In the genomic region with DNA sequence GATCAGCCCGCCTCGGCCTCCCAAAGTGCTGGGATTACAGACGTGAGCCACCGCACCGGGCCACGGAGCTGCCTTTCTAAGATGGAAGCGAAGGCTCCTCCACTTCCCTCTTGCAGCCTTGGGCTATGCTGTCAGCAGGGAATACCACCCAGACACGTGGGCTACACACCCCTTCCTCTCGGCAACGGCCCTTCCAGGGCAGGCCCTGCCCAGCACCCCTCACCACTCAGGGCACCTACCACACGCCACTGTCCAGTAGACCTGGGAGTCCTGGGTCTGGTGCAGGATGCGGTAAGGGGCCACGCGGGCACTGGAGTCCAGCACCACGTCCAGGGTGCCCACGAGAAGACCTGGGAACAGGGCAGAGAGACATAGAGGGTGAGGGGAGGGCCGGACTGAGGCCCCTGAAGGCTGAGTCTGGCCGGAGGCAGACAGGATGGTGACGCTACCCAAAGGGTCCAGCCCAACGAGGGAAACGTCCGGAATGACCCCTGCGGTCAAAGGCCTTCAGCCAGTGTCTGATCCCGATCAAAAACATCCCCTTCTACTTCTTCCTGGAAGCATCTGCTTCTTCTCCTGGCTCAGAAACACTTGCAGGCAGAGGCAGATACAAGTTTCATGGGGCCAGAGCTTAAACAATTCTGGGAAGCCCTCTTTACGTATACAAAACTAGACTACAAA, we compare ENCODE assay signal across 19 cellular contexts. TPM values are rescaled to one million over a fixed set of nuclear protein-coding genes. Genes with fewer than 3 reads are reported as not detected.
A peak's percentile ranks its signal among the peaks of the same experiment; 100 is the strongest.
DNase-seq lines count a peak whose midpoint lies in the region; TF ChIP-seq lines count a peak whose summit lies in the region.
"Had no signal": no experiment of that assay in that cellular context is flagged by ENCODE, and none has a peak within 500 bp of the region (broad histone marks: within the 10 kb centered on the region; RNA-seq: fewer than 3 reads in every experiment).

No MANE protein-coding gene starts in this region.

- peaks cover 10% of the 10 kb centered on the region for H3K79me1 ChIP-seq in neuronal stem cell (ENCODE audit: low read depth, low read length)

- peak overlapping the region; percentile 50 for H3K27ac Mint-ChIP-seq in activated T-cell treated with anti-CD3 and anti-CD28 coated beads, Interleukin-2, amount 50 U/mL, for 24 hours
- H3K27ac Mint-ChIP-seq in endothelial cell (ENCODE audit: unreplicated experiment), result no peak overlapping the region
- H3K27ac Mint-ChIP-seq in CD4-positive, alpha-beta memory T cell, result peak overlapping the region in 1 of 7 donors; percentile 36

- H3K4ac ChIP-seq in neuronal stem cell (ENCODE audit: low read length), result no peak overlapping the region

- no peaks in the 10 kb centered on the region for H3K36me3 ChIP-seq in Loucy (ENCODE audit: insufficient read depth, low read length)
- H3K36me3 ChIP-seq in neuronal stem cell (replicated peaks in 1 of 2; ENCODE audit: control insufficient read depth in 2 of 2, insufficient read depth in 2 of 2, low read length in 2 of 2), result peaks cover 22 to 62% of the 10 kb centered on the region in 2 donors
- no peaks in the 10 kb centered on the region; the same call in 1 of the 2 replicates for H3K36me3 ChIP-seq in SJCRH30
- H3K36me3 ChIP-seq in CD4-positive, alpha-beta memory T cell (ENCODE audit: insufficient read depth, low read length), result peaks cover 4% of the 10 kb centered on the region
- H3K36me3 ChIP-seq: BE2C had no signal

- H3K9me3 Mint-ChIP-seq in activated T-cell treated with anti-CD3 and anti-CD28 coated beads, Interleukin-2, amount 50 U/mL, for 24 hours, result no peaks in the 10 kb centered on the region
- no peaks in the 10 kb centered on the region for H3K9me3 Mint-ChIP-seq in endothelial cell (ENCODE audit: unreplicated experiment)
- no peaks in the 10 kb centered on the region for H3K9me3 Mint-ChIP-seq in CD4-positive, alpha-beta memory T cell
- H3K9me3 Mint-ChIP-seq: H9 had no signal

- H4K8ac ChIP-seq in neuronal stem cell (ENCODE audit: low read depth, low read length), result no peak overlapping the region

- H3K4me1 Mint-ChIP-seq in activated T-cell treated with anti-CD3 and anti-CD28 coated beads, Interleukin-2, amount 50 U/mL, for 24 hours (ENCODE audit: low read depth), result peaks cover 23% of the 10 kb centered on the region
- peaks cover 10% of the 10 kb centered on the region for H3K4me1 Mint-ChIP-seq in endothelial cell (ENCODE audit: unreplicated experiment)
- H3K4me1 Mint-ChIP-seq in CD4-positive, alpha-beta memory T cell, result peaks cover 7 to 34% (median 12%) of the 10 kb centered on the region in 4 donors

- H3K4me2 ChIP-seq in Loucy (ENCODE audit: low read depth, low read length, poor library complexity, severe bottlenecking), result peak overlapping the region; percentile 81
- H3K4me2 ChIP-seq in neuronal stem cell (ENCODE audit: insufficient read depth, low read length, poor library complexity, severe bottlenecking), result no peak overlapping the region

- CTCF ChIA-PET in CD4-positive, alpha-beta memory T cell (lab: Charles Lee; ENCODE audit: partially characterized antibody), result interaction anchor here (5.8 kb wide), 1 partner anchor 103 kb away, joined by 57 read pairs; no protein-coding TSS in a partner anchor

- H3K4me3 Mint-ChIP-seq in activated T-cell treated with anti-CD3 and anti-CD28 coated beads, Interleukin-2, amount 50 U/mL, for 24 hours, result no peak overlapping the region
- peak overlapping the region; percentile 1 for H3K4me3 Mint-ChIP-seq in endothelial cell (ENCODE audit: unreplicated experiment)
- peak overlapping the region in 2 of 8 donors; percentile 3 to 31 for H3K4me3 Mint-ChIP-seq in CD4-positive, alpha-beta memory T cell
- H3K4me3 Mint-ChIP-seq: H9 had no signal

- peak overlapping the region; percentile 62 for H4K91ac ChIP-seq in neuronal stem cell (ENCODE audit: low read depth, low read length, poor library complexity)

- no CpG with 5 or more reads among the region's 25 CpGs for WGBS in neuronal stem cell (ENCODE audit: extremely low coverage in 2 of 2, insufficient read length in 2 of 2, insufficient replicate concordance in 1 of 2), 2 donors

- no peak overlapping the region for H2BK5ac ChIP-seq in neuronal stem cell (ENCODE audit: low read length)

- no peaks in the 10 kb centered on the region for H4K20me1 ChIP-seq in Loucy (ENCODE audit: insufficient read depth, low read length, poor library complexity, severe bottlenecking)

- no peak overlapping the region for H2AFZ ChIP-seq in Loucy (ENCODE audit: low read length)
- no peak overlapping the region for H2AFZ ChIP-seq in neuronal stem cell (ENCODE audit: low read length)

- H3K9me2 ChIP-seq in Loucy (replicated peaks; ENCODE audit: low read depth, low read length), result no peaks in the 10 kb centered on the region

- H3K27me3 Mint-ChIP-seq in activated T-cell treated with anti-CD3 and anti-CD28 coated beads, Interleukin-2, amount 50 U/mL, for 24 hours, result no peaks in the 10 kb centered on the region
- H3K27me3 Mint-ChIP-seq in endothelial cell (ENCODE audit: unreplicated experiment), result peaks cover 3% of the 10 kb centered on the region
- no peaks in the 10 kb centered on the region for H3K27me3 Mint-ChIP-seq in CD4-positive, alpha-beta memory T cell

- no peaks in the 10 kb centered on the region for H3F3A ChIP-seq in Loucy (ENCODE audit: low read depth)

- POLR2A ChIA-PET in CD4-positive, alpha-beta memory T cell (lab: Charles Lee; ENCODE audit: partially characterized antibody), result interaction anchor here (0.5 kb wide), 1 partner anchor 1284 kb away, joined by 4 read pairs; no protein-coding TSS in a partner anchor

- peaks cover 71% of the 10 kb centered on the region for H3K36me3 Mint-ChIP-seq in activated T-cell treated with anti-CD3 and anti-CD28 coated beads, Interleukin-2, amount 50 U/mL, for 24 hours (ENCODE audit: low read depth)
- peaks cover 22% of the 10 kb centered on the region for H3K36me3 Mint-ChIP-seq in endothelial cell (ENCODE audit: low read depth, unreplicated experiment)
- H3K36me3 Mint-ChIP-seq in CD4-positive, alpha-beta memory T cell, result peaks cover 5 to 35% of the 10 kb centered on the region in 2 donors

- intact Hi-C loops in CD4-positive, alpha-beta memory T cell (cut with micrococcal nuclease), result loop anchor here (5.0 kb wide), 3 partner anchors 168 to 227 kb away; a partner anchor contains a TSS

- H2BK15ac ChIP-seq in neuronal stem cell (ENCODE audit: low read length), result no peak overlapping the region

- peaks cover 28% of the 10 kb centered on the region for H3K79me2 ChIP-seq in Loucy (ENCODE audit: insufficient read depth, low read length)

- H3K9me3 ChIP-seq in Loucy (ENCODE audit: insufficient read depth, low read depth, low read length) (no peaks in the 10 kb centered on the region), neuronal stem cell (replicated peaks in 1 of 2; ENCODE audit: control insufficient read depth in 2 of 2, insufficient read depth in 1 of 2, low read depth in 1 of 2, low read length in 2 of 2) (no peaks in the 10 kb centered on the region), SJCRH30 (replicated peaks) (no peaks in the 10 kb centered on the region)
- H3K9me3 ChIP-seq in CD4-positive, alpha-beta memory T cell (ENCODE audit: control insufficient read depth in 1 of 2, low read length in 2 of 2), result no peaks in the 10 kb centered on the region
- H3K9me3 ChIP-seq: BE2C had no signal

- no peak overlapping the region for H2BK120ac ChIP-seq in neuronal stem cell (ENCODE audit: low read depth, low read length)

- H3K4me1 ChIP-seq in Loucy (ENCODE audit: insufficient read depth, low read length, poor library complexity, severe bottlenecking) (peaks cover 11% of the 10 kb centered on the region), neuronal stem cell (ENCODE audit: control insufficient read depth in 2 of 2, insufficient read depth in 1 of 2, low read depth in 1 of 2, low read length in 2 of 2) (peaks cover 7 to 8% of the 10 kb centered on the region in 2 donors), SJCRH30 (peaks cover 26% of the 10 kb centered on the region)
- H3K4me1 ChIP-seq in CD4-positive, alpha-beta memory T cell (ENCODE audit: insufficient read depth, low read length), result peaks cover 23% of the 10 kb centered on the region

- H3K4me3 ChIP-seq in Loucy (ENCODE audit: low read length, poor library complexity, severe bottlenecking) (no peak overlapping the region), neuronal stem cell (ENCODE audit: low read length in 2 of 2) (no peak overlapping the region), SJCRH30 (no peak overlapping the region)
- H3K4me3 ChIP-seq in CD4-positive, alpha-beta memory T cell (ENCODE audit: low read length in 2 of 2), result no peak overlapping the region

- TF ChIP-seq CTCF in Loucy (conservative IDR thresholded peaks at IDR 0.05; ENCODE audit: low read length), result no peak
- no peak for TF ChIP-seq CTCF in endothelial cell (IDR thresholded peaks at IDR 0.05; ENCODE audit: unreplicated experiment)

- H3K18ac ChIP-seq in neuronal stem cell (ENCODE audit: low read length), result no peak overlapping the region

- no peak overlapping the region for H2AK5ac ChIP-seq in neuronal stem cell (ENCODE audit: low read depth, low read length)

- no peak overlapping the region for H3K27ac ChIP-seq in neuronal stem cell (replicated peaks; ENCODE audit: low read length)
- no peak overlapping the region for H3K27ac ChIP-seq in SJCRH30
- no peak overlapping the region for H3K27ac ChIP-seq in CD4-positive, alpha-beta memory T cell (ENCODE audit: low read depth, low read length)

- H3K14ac ChIP-seq in neuronal stem cell (ENCODE audit: low read length), result no peak overlapping the region

- H3K27me3 ChIP-seq in Loucy (ENCODE audit: insufficient read depth, low read length, poor library complexity, severe bottlenecking) (no peaks in the 10 kb centered on the region), neuronal stem cell (ENCODE audit: control insufficient read depth in 3 of 3, insufficient read depth in 3 of 3, low read depth in 1 of 3, low read length in 3 of 3) (no peaks in the 10 kb centered on the region), SJCRH30 (no peaks in the 10 kb centered on the region)
- H3K27me3 ChIP-seq in CD4-positive, alpha-beta memory T cell (ENCODE audit: insufficient read depth, low read length), result no peaks in the 10 kb centered on the region
- H3K27me3 ChIP-seq: BE2C had no signal

- no peak overlapping the region for H2BK12ac ChIP-seq in neuronal stem cell (ENCODE audit: low read length)

- DNase-seq in activated T-cell treated with anti-CD3 and anti-CD28 coated beads, Interleukin-2, amount 50 U/mL, for 24 hours, result no peak
- no peak for DNase-seq in activated T-cell treated with anti-CD3 and anti-CD28 coated beads for 4 hours
- no peak for DNase-seq in endothelial cell (ENCODE audit: low spot score)
- DNase-seq in neuronal stem cell (ENCODE audit: low spot score), result no peak
- DNase-seq in SJCRH30, result no peak
- DNase-seq in CD4-positive, alpha-beta memory T cell, result no peak
- DNase-seq in amygdala (lab: John Stamatoyannopoulos, UW), result no peak
- DNase-seq: 8988T, BE2C, DMS153, EL, H9, Kasumi-1, NCI-H1417, NCI-H187 treated with DMSO at 0.1 percent for 48 hours, NCI-H345, NCI-H526, SHP77 treated with DMSO at 0.1 percent for 48 hours had no signal

- H3K23ac ChIP-seq in neuronal stem cell (ENCODE audit: low read depth, low read length, poor library complexity), result no peak overlapping the region

- H3K9ac ChIP-seq in Loucy (ENCODE audit: low read depth, low read length, poor library complexity, severe bottlenecking), result no peak overlapping the region
- peak overlapping the region; percentile 3 for H3K9ac ChIP-seq in neuronal stem cell (ENCODE audit: low read depth, low read length, poor library complexity)

RNA-seq across cellular contexts. Expression of a gene that starts 3.1 kb away (rescaled TPM):
- total RNA-seq in endothelial cell (ENCODE audit: unreplicated experiment), result 138 TPM
- 41.1 TPM for polyA plus RNA-seq in neuronal stem cell (2013, experiment 1 of 2)
- polyA plus RNA-seq in neuronal stem cell (2013, experiment 2 of 2), result 39.6 TPM
- total RNA-seq in SJCRH30 (2014; rRNA removed; shearing (Covaris generic)), result 33.6 and 37.0 TPM in 2 replicates
- 10 to 100 TPM; 84.3 to 85.0 TPM for total RNA-seq in CD4-positive, alpha-beta memory T cell
- polyA plus RNA-seq in CD4-positive, alpha-beta memory T cell, result 10 to 100 TPM in 1 of 2 donors, 1 to 10 TPM in 1; 9.3 to 38.0 TPM

RNA-seq across cellular contexts. Expression of a gene that starts 46.0 kb away (rescaled TPM):
- 38.5 TPM for total RNA-seq in endothelial cell (ENCODE audit: unreplicated experiment)
- polyA plus RNA-seq in neuronal stem cell (2013, experiment 1 of 2), result 39.6 TPM
- 39.2 TPM for polyA plus RNA-seq in neuronal stem cell (2013, experiment 2 of 2)
- 10.3 and 15.3 TPM in 2 replicates for total RNA-seq in SJCRH30 (2014; rRNA removed; shearing (Covaris generic))
- 100 to 1,000 TPM; 125 to 129 TPM for total RNA-seq in CD4-positive, alpha-beta memory T cell
- 10 to 100 TPM; 11.4 to 17.2 TPM for polyA plus RNA-seq in CD4-positive, alpha-beta memory T cell
